21 cellular contexts compared by ENCODE assay signal in genomic region chr4:177487977-177488376, GRCh38. TPM values are rescaled to one million over a fixed set of nuclear protein-coding genes. Genes with fewer than 3 reads are reported as not detected.
A peak's percentile ranks its signal among the peaks of the same experiment; 100 is the strongest.
DNase-seq lines count a peak whose midpoint lies in the region; ATAC-seq lines count a peak whose summit lies in the region.
"Had no signal": no experiment of that assay in that cellular context is flagged by ENCODE, and none has a peak within 500 bp of the region (broad histone marks: within the 10 kb centered on the region; RNA-seq: fewer than 3 reads in every experiment).

No MANE protein-coding gene starts in this region.

- peak; percentile 37 for DNase-seq in ELR (ENCODE audit: low read depth)
- DNase-seq in activated naive CD8-positive, alpha-beta T cell treated with anti-CD3 and anti-CD28 coated beads for 36 hours = no peak
- DNase-seq in dedifferentiated amniotic fluid mesenchymal stem cell (ENCODE audit: extremely low spot score) = no peak
- no peak for DNase-seq in NCI-H748 (lab: John Stamatoyannopoulos, UW; ENCODE audit: unreplicated experiment)
- DNase-seq in GDM1 (lab: John Stamatoyannopoulos, UW) = no peak
- DNase-seq: H9, HFFc6, NCI-H1105 treated with DMSO at 0.1 percent for 48 hours, NCI-H2029 treated with DMSO at 0.1 percent for 48 hours, NCI-H226, NCI-H510A treated with DMSO at 0.1 percent for 48 hours, NCI-H774, Peyer's patch, SJCRH30 had no signal

- H3K27me3 Mint-ChIP-seq in activated naive CD8-positive, alpha-beta T cell treated with anti-CD3 and anti-CD28 coated beads for 36 hours = no peaks in the 10 kb centered on the region
- H3K27me3 Mint-ChIP-seq: B cell had no signal

- no peaks in the 10 kb centered on the region for H3K9me3 Mint-ChIP-seq in activated naive CD8-positive, alpha-beta T cell treated with anti-CD3 and anti-CD28 coated beads for 36 hours
- H3K9me3 Mint-ChIP-seq: H9 had no signal

- ATAC-seq in HG02885 (IDR thresholded peaks at IDR 0.05; ENCODE audit: poor library complexity, unreplicated experiment) (peak; percentile 49), esophagus mucosa (peak; percentile 69), HG02938 (IDR thresholded peaks at IDR 0.05; ENCODE audit: unreplicated experiment) (no peak)
- ATAC-seq: A549, K562 had no signal

- no peak overlapping the region for H3K4me3 Mint-ChIP-seq in activated naive CD8-positive, alpha-beta T cell treated with anti-CD3 and anti-CD28 coated beads for 36 hours
- H3K4me3 Mint-ChIP-seq: B cell, CD14-positive monocyte, H9, HFFc6 had no signal

- H3K4me1 Mint-ChIP-seq in activated naive CD8-positive, alpha-beta T cell treated with anti-CD3 and anti-CD28 coated beads for 36 hours = peaks cover 19% of the 10 kb centered on the region
- H3K4me1 Mint-ChIP-seq: B cell had no signal

- H3K36me3 Mint-ChIP-seq in activated naive CD8-positive, alpha-beta T cell treated with anti-CD3 and anti-CD28 coated beads for 36 hours = peaks cover 7% of the 10 kb centered on the region

- H3K27ac Mint-ChIP-seq in activated naive CD8-positive, alpha-beta T cell treated with anti-CD3 and anti-CD28 coated beads for 36 hours = peak overlapping the region; percentile 63
- H3K27ac Mint-ChIP-seq: B cell, CD14-positive monocyte, H9 had no signal

RNA-seq across cellular contexts. Expression of gene AGA, which starts 45.7 kb away (rescaled TPM):
- total RNA-seq in activated naive CD8-positive, alpha-beta T cell treated with anti-CD3 and anti-CD28 coated beads for 36 hours = 10 to 100 TPM; 14.0 to 14.7 TPM
- 20.6 TPM for total RNA-seq in esophagus mucosa
